Comparison of ENCODE assay signal across 8 cellular contexts in the genomic region with DNA sequence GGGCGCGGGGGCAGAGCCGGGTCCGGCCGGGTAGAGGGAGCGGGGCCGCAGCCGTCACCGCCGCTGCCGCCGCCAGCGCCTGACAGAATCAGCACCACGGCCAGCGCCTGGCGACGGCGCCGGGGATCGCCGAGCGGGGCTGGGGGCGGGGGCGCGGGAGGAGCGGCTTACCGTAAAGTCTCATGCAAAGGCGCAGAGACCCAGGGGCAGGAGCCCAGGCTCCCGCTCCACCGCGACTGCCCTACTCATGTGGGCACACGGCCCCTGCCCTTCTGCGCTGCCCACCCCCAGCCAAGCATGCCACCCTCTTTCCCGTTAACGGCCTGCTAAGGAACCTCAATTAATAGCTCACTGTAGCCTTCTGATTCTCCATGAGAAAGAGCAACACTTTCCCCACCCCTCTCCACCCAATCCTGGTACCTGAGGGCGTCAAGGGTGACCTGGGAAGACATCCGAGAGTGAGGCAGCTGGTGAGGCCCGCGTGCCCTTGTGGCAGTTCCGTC. TPM values are rescaled to one million over a fixed set of nuclear protein-coding genes. Genes with fewer than 3 reads are reported as not detected.
DNase-seq lines count a peak whose midpoint lies in the region; ATAC-seq and TF ChIP-seq lines count a peak whose summit lies in the region.

A gene with protein sequence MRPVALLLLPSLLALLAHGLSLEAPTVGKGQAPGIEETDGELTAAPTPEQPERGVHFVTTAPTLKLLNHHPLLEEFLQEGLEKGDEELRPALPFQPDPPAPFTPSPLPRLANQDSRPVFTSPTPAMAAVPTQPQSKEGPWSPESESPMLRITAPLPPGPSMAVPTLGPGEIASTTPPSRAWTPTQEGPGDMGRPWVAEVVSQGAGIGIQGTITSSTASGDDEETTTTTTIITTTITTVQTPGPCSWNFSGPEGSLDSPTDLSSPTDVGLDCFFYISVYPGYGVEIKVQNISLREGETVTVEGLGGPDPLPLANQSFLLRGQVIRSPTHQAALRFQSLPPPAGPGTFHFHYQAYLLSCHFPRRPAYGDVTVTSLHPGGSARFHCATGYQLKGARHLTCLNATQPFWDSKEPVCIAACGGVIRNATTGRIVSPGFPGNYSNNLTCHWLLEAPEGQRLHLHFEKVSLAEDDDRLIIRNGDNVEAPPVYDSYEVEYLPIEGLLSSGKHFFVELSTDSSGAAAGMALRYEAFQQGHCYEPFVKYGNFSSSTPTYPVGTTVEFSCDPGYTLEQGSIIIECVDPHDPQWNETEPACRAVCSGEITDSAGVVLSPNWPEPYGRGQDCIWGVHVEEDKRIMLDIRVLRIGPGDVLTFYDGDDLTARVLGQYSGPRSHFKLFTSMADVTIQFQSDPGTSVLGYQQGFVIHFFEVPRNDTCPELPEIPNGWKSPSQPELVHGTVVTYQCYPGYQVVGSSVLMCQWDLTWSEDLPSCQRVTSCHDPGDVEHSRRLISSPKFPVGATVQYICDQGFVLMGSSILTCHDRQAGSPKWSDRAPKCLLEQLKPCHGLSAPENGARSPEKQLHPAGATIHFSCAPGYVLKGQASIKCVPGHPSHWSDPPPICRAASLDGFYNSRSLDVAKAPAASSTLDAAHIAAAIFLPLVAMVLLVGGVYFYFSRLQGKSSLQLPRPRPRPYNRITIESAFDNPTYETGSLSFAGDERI (minus strand): TSS at position 98 of the 503 bp plus-strand sequence. CDS start 164 bp downstream, outside the sequence.

- H3K4me1 Mint-ChIP-seq in activated T-helper 2 cell treated with anti-CD3 and anti-CD28 coated beads, Interferon-gamma antibody, Interleukin-2, Interleukin-4, amounts not matched to agents 10 μg/mL and 5 μg/mL and 100 μg/mL, durations not matched to agents 14 hours and 24 hours and 36 hours (ENCODE audit: low read depth), result no peaks in the 10 kb centered on the region

- H3K4me1 ChIP-seq in OCI-LY7 (ENCODE audit: insufficient read depth, low read length, poor library complexity, severe bottlenecking) (no peaks in the 10 kb centered on the region), foreskin keratinocyte (no peaks in the 10 kb centered on the region), neuronal stem cell (ENCODE audit: control insufficient read depth in 2 of 2, insufficient read depth in 1 of 2, low read depth in 1 of 2, low read length in 2 of 2) (peaks cover 5 to 13% of the 10 kb centered on the region in 2 donors)

- no peak within 1 kb of the TSS for H3K4me2 ChIP-seq in OCI-LY7 (ENCODE audit: low read length)
- peak within 1 kb of the TSS; percentile 50 for H3K4me2 ChIP-seq in neuronal stem cell (ENCODE audit: insufficient read depth, low read length, poor library complexity, severe bottlenecking)

- H2BK5ac ChIP-seq in neuronal stem cell (ENCODE audit: low read length), result no peak within 1 kb of the TSS

- no peak within 1 kb of the TSS for H4K8ac ChIP-seq in neuronal stem cell (ENCODE audit: low read depth, low read length)

- TF ChIP-seq CTCF in HL-60 (IDR thresholded peaks at IDR 0.05; ENCODE audit: insufficient read depth, low read length) (no peak), OCI-LY7 (conservative IDR thresholded peaks at IDR 0.05; ENCODE audit: low read length) (no peak), foreskin keratinocyte (conservative IDR thresholded peaks at IDR 0.05) (no peak)

- no peaks in the 10 kb centered on the region for H3K9me2 ChIP-seq in OCI-LY7 (ENCODE audit: insufficient read depth, low read length)

- no peaks in the 10 kb centered on the region for H3K36me3 ChIP-seq in OCI-LY7 (ENCODE audit: insufficient read depth, low read length)
- H3K36me3 ChIP-seq in neuronal stem cell (replicated peaks in 1 of 2; ENCODE audit: control insufficient read depth in 2 of 2, insufficient read depth in 2 of 2, low read length in 2 of 2), result no peaks in the 10 kb centered on the region

- peaks cover 46% of the 10 kb centered on the region for H3K27me3 Mint-ChIP-seq in activated T-helper 2 cell treated with anti-CD3 and anti-CD28 coated beads, Interferon-gamma antibody, Interleukin-2, Interleukin-4, amounts not matched to agents 10 μg/mL and 5 μg/mL and 100 μg/mL, durations not matched to agents 14 hours and 24 hours and 36 hours (ENCODE audit: low read depth)

- H3K79me2 ChIP-seq in OCI-LY7 (ENCODE audit: insufficient read depth, low read depth, low read length), result no peaks in the 10 kb centered on the region

- H3K4me3 Mint-ChIP-seq in activated T-helper 2 cell treated with anti-CD3 and anti-CD28 coated beads, Interferon-gamma antibody, Interleukin-2, Interleukin-4, amounts not matched to agents 10 μg/mL and 5 μg/mL and 100 μg/mL, durations not matched to agents 14 hours and 24 hours and 36 hours (ENCODE audit: low read depth), result no peak within 1 kb of the TSS

- H2AK5ac ChIP-seq in neuronal stem cell (ENCODE audit: low read depth, low read length), result no peak within 1 kb of the TSS

- H3K27me3 ChIP-seq in HL-60 (ENCODE audit: insufficient read depth, poor library complexity, severe bottlenecking), result peaks cover 37% of the 10 kb centered on the region
- H3K27me3 ChIP-seq in foreskin keratinocyte, result peaks cover 99% of the 10 kb centered on the region
- H3K27me3 ChIP-seq in neuronal stem cell (ENCODE audit: control insufficient read depth in 3 of 3, insufficient read depth in 3 of 3, low read depth in 1 of 3, low read length in 3 of 3), result peaks cover 10 to 56% (median 28%) of the 10 kb centered on the region in 3 experiments

- no peak within 1 kb of the TSS for H2BK120ac ChIP-seq in neuronal stem cell (ENCODE audit: low read depth, low read length)

- no peaks in the 10 kb centered on the region for H4K20me1 ChIP-seq in OCI-LY7 (ENCODE audit: insufficient read depth, low read length)

- no peaks in the 10 kb centered on the region for H3K9me3 Mint-ChIP-seq in activated T-helper 2 cell treated with anti-CD3 and anti-CD28 coated beads, Interferon-gamma antibody, Interleukin-2, Interleukin-4, amounts not matched to agents 10 μg/mL and 5 μg/mL and 100 μg/mL, durations not matched to agents 14 hours and 24 hours and 36 hours

- H3K9me3 ChIP-seq in OCI-LY7 (ENCODE audit: low read length) (no peaks in the 10 kb centered on the region), neuronal stem cell (replicated peaks in 1 of 2; ENCODE audit: control insufficient read depth in 2 of 2, insufficient read depth in 1 of 2, low read depth in 1 of 2, low read length in 2 of 2) (no peaks in the 10 kb centered on the region)

- H3K27ac ChIP-seq in HL-60 (replicated peaks) (no peak within 1 kb of the TSS), OCI-LY7 (ENCODE audit: low read depth, low read length, poor library complexity, severe bottlenecking) (no peak within 1 kb of the TSS), foreskin keratinocyte (no peak within 1 kb of the TSS), neuronal stem cell (replicated peaks; ENCODE audit: low read length) (no peak within 1 kb of the TSS), substantia nigra (ENCODE audit: low read depth, low read length, poor library complexity, severe bottlenecking) (no peak within 1 kb of the TSS)

- no CpG with 5 or more reads among the region's 40 CpGs for WGBS in neuronal stem cell (ENCODE audit: extremely low coverage in 2 of 2, insufficient read length in 2 of 2, insufficient replicate concordance in 1 of 2), 2 donors

- no peaks in the 10 kb centered on the region for H3K79me1 ChIP-seq in neuronal stem cell (ENCODE audit: low read depth, low read length)

- no peak within 1 kb of the TSS for H4K91ac ChIP-seq in neuronal stem cell (ENCODE audit: low read depth, low read length, poor library complexity)

- H3K27ac Mint-ChIP-seq in activated T-helper 2 cell treated with anti-CD3 and anti-CD28 coated beads, Interferon-gamma antibody, Interleukin-2, Interleukin-4, amounts not matched to agents 10 μg/mL and 5 μg/mL and 100 μg/mL, durations not matched to agents 14 hours and 24 hours and 36 hours, result no peak within 1 kb of the TSS

- H3K36me3 Mint-ChIP-seq in activated T-helper 2 cell treated with anti-CD3 and anti-CD28 coated beads, Interferon-gamma antibody, Interleukin-2, Interleukin-4, amounts not matched to agents 10 μg/mL and 5 μg/mL and 100 μg/mL, durations not matched to agents 14 hours and 24 hours and 36 hours (ENCODE audit: low read depth), result no peaks in the 10 kb centered on the region

- H3K18ac ChIP-seq in neuronal stem cell (ENCODE audit: low read length), result no peak within 1 kb of the TSS

- no peak within 1 kb of the TSS for H2BK12ac ChIP-seq in neuronal stem cell (ENCODE audit: low read length)

- H2BK15ac ChIP-seq in neuronal stem cell (ENCODE audit: low read length), result no peak within 1 kb of the TSS

- no peak within 1 kb of the TSS for H3K4ac ChIP-seq in neuronal stem cell (ENCODE audit: low read length)

- intact Hi-C loops in OCI-LY7 (cut with micrococcal nuclease; ENCODE audit: unreplicated experiment), result no loop called here
- intact Hi-C loops in activated T-helper 2 cell treated with anti-CD3 and anti-CD28 coated beads, Interferon-gamma antibody, Interleukin-2, Interleukin-4, amounts not matched to agents 10 μg/mL and 5 μg/mL and 100 μg/mL, durations not matched to agents 14 hours and 24 hours and 36 hours (cut with micrococcal nuclease), result no loop called here

- no peak within 1 kb of the TSS for H3K23ac ChIP-seq in neuronal stem cell (ENCODE audit: low read depth, low read length, poor library complexity)

- H3K9ac ChIP-seq in neuronal stem cell (ENCODE audit: low read depth, low read length, poor library complexity), result no peak within 1 kb of the TSS

- no TSS peak for BruUV-seq in OCI-LY7 (replicated peaks; lab: Mats Ljungman, UMichigan)

- no peak within 1 kb of the TSS for H3K14ac ChIP-seq in neuronal stem cell (ENCODE audit: low read length)

- CTCF ChIA-PET in OCI-LY7 (lab: Charles Lee; ENCODE audit: unreplicated experiment), result no interaction called here

- DNase-seq in AG08395 (ENCODE audit: low spot score) (peak; percentile 79), HL-60 (ENCODE audit: low read depth in 1 of 2, low spot score in 1 of 2) (peak; percentile 28 to 38), OCI-LY7 (ENCODE audit: low spot score) (peak; percentile 44), foreskin keratinocyte (no peak), neuronal stem cell (ENCODE audit: low spot score) (peak; percentile 84), substantia nigra (lab: John Stamatoyannopoulos, UW) (peak in 47 of 49 donors; percentile 29 to 90 (median 75))
- peak; percentile 65 for DNase-seq in activated T-helper 2 cell treated with anti-CD3 and anti-CD28 coated beads, Interferon-gamma antibody, Interleukin-2, Interleukin-4, amounts not matched to agents 10 μg/mL and 5 μg/mL and 100 μg/mL, durations not matched to agents 14 hours and 24 hours and 36 hours (ENCODE audit: low spot score)

- peak; percentile 52 for ATAC-seq in foreskin keratinocyte
- ATAC-seq in GM19455 (IDR thresholded peaks at IDR 0.05; ENCODE audit: unreplicated experiment), result no peak

- POLR2A ChIA-PET in OCI-LY7 (lab: Charles Lee), result interaction anchor here (0.6 kb wide), 1 partner anchor 826 kb away, joined by 3 read pairs; no protein-coding TSS in a partner anchor

- H3K4me3 ChIP-seq in HL-60 (replicated peaks; ENCODE audit: insufficient read depth, low read length) (no peak within 1 kb of the TSS), OCI-LY7 (ENCODE audit: low read depth, low read length, poor library complexity, severe bottlenecking) (no peak within 1 kb of the TSS), neuronal stem cell (ENCODE audit: low read length in 2 of 2) (peak within 1 kb of the TSS in 1 of 2 donors; percentile 29)

- no peak within 1 kb of the TSS for H2AFZ ChIP-seq in OCI-LY7 (ENCODE audit: low read length)
- peak within 1 kb of the TSS; percentile 75 for H2AFZ ChIP-seq in neuronal stem cell (ENCODE audit: low read length)

RNA-seq across cellular contexts. Expression of the gene that starts here (rescaled TPM):
- not detected in 2 replicates for total RNA-seq in OCI-LY7 (2014; rRNA removed; shearing (Covaris generic))
- total RNA-seq in OCI-LY7 (2022), result 0.53 TPM in 1 of 2 replicates, not detected in the other
- total RNA-seq in activated T-helper 2 cell treated with anti-CD3 and anti-CD28 coated beads, Interferon-gamma antibody, Interleukin-2, Interleukin-4, amounts not matched to agents 10 μg/mL and 5 μg/mL and 100 μg/mL, durations not matched to agents 14 hours and 24 hours and 36 hours, result not detected in 2 replicates
- not detected in 2 replicates for total RNA-seq in foreskin keratinocyte
- polyA plus RNA-seq in foreskin keratinocyte, result not detected in 2 replicates
- polyA plus RNA-seq in neuronal stem cell (2013, experiment 1 of 2), result 0.04 TPM
- 0.04 TPM for polyA plus RNA-seq in neuronal stem cell (2013, experiment 2 of 2)

Comparison
In these comparisons a context has a peak if more than half of its experiments do, and no peak if none do; other contexts are left out.
1. Peak in DNase-seq in OCI-LY7; RNA of the gene not detected or under 1 TPM.
2. Peak in DNase-seq in activated T-helper 2 cell treated with anti-CD3 and anti-CD28 coated beads, Interferon-gamma antibody, Interleukin-2, Interleukin-4, amounts not matched to agents 10 μg/mL and 5 μg/mL and 100 μg/mL, durations not matched to agents 14 hours and 24 hours and 36 hours; RNA of the gene not detected or under 1 TPM.
3. Peak in ATAC-seq in foreskin keratinocyte; RNA of the gene not detected or under 1 TPM.
4. DNase-seq: peak in AG08395 (single experiment), HL-60 (2 of 2), neuronal stem cell (single experiment) and substantia nigra (47 of 49); none in foreskin keratinocyte (0 of 2).